ENCODE assay signal across 23 cellular contexts in genomic region chr2:21055451-21055850, GRCh38. TPM values are rescaled to one million over a fixed set of nuclear protein-coding genes. Genes with fewer than 3 reads are reported as not detected.
DNase-seq lines count a peak whose midpoint lies in the region; ATAC-seq, FAIRE-seq and TF ChIP-seq lines count a peak whose summit lies in the region.
"Had no signal": no experiment of that assay in that cellular context is flagged by ENCODE, and none has a peak within 500 bp of the region (broad histone marks: within the 10 kb centered on the region; RNA-seq: fewer than 3 reads in every experiment).

No MANE protein-coding gene starts in this region.

- no peaks in the 10 kb centered on the region for H3K36me3 Mint-ChIP-seq in endodermal cell (ENCODE audit: low read depth)
- no peaks in the 10 kb centered on the region for H3K36me3 Mint-ChIP-seq in CD4-positive, alpha-beta memory T cell
- H3K36me3 Mint-ChIP-seq: CD14-positive monocyte; CD8-positive, alpha-beta T cell; IgD-negative memory B cell had no signal

- no peak for TF ChIP-seq POLR2A in HepG2 (IDR thresholded peaks at IDR 0.05; ENCODE audit: insufficient read depth in 1 of 2, low read depth in 2 of 2, low read length in 2 of 2)
- TF ChIP-seq POLR2A in right lobe of liver (IDR thresholded peaks at IDR 0.05), result no peak

- no peak for FAIRE-seq in HepG2 (lab: Jason Lieb, UNC)
- FAIRE-seq: GM12878, H1 had no signal

- in situ Hi-C loops in HepG2 (cut with HindIII; ENCODE audit: extremely low pct_ligation_motif_present, low pct_unique_long_range_greater_than_20kb), result no loop called here

- H3K27me3 Mint-ChIP-seq in endodermal cell (ENCODE audit: insufficient read depth), result peaks cover 69% of the 10 kb centered on the region
- peaks cover 0 to 1% of the 10 kb centered on the region in 2 donors for H3K27me3 Mint-ChIP-seq in CD4-positive, alpha-beta memory T cell

- peak overlapping the region; percentile 19 for H3K4me3 Mint-ChIP-seq in endodermal cell
- H3K4me3 Mint-ChIP-seq in CD4-positive, alpha-beta memory T cell, result no peak overlapping the region
- H3K4me3 Mint-ChIP-seq: CD14-positive monocyte; CD8-positive, alpha-beta T cell; H9; IgD-negative memory B cell had no signal

- no peaks in the 10 kb centered on the region for H4K20me1 ChIP-seq in HepG2 (ENCODE audit: insufficient read depth, low read length)
- H4K20me1 ChIP-seq: BLaER1 had no signal

- no peaks in the 10 kb centered on the region for H3K36me3 ChIP-seq in HepG2 (replicated peaks in 1 of 2; ENCODE audit: control insufficient read depth in 1 of 2, insufficient read depth in 2 of 2, low read length in 2 of 2)
- H3K36me3 ChIP-seq in right lobe of liver, result no peaks in the 10 kb centered on the region
- no peaks in the 10 kb centered on the region for H3K36me3 ChIP-seq in endodermal cell (ENCODE audit: control insufficient read depth, insufficient read depth, low read length)
- H3K36me3 ChIP-seq in CD4-positive, alpha-beta memory T cell (ENCODE audit: insufficient read depth, low read length), result no peaks in the 10 kb centered on the region
- H3K36me3 ChIP-seq: BLaER1 had no signal

- TF ChIP-seq EP300 in HepG2 (IDR thresholded peaks at IDR 0.05; ENCODE audit: low read depth in 2 of 2, low read length in 2 of 2), result peak in 1 of 2 experiments; percentile 73; a peak in 1 of 4 replicates
- TF ChIP-seq EP300 in HepG2 (CRISPR knock-in tag; IDR thresholded peaks at IDR 0.05; ENCODE audit: borderline replicate concordance), result no peak

- DNase-seq in HepG2 (ENCODE audit: low spot score), result no peak
- DNase-seq in right lobe of liver, result no peak
- peak; percentile 99 for DNase-seq in NCI-H82 treated with DMSO at 0.1 percent for 48 hours (lab: John Stamatoyannopoulos, UW; ENCODE audit: unreplicated experiment)
- DNase-seq in endodermal cell, result no peak
- DNase-seq in CD4-positive, alpha-beta memory T cell, result no peak
- DNase-seq: 8988T; Calu3; CD8-positive, alpha-beta T cell; DMS 273 treated with DMSO at 0.1 percent for 48 hours; DMS53; DND-41; EL; H9 had no signal

- H3K9me3 ChIP-seq in HepG2 (ENCODE audit: low read length) (no peaks in the 10 kb centered on the region; the same call in 1 of the 2 replicates), right lobe of liver (no peaks in the 10 kb centered on the region), endodermal cell (ENCODE audit: control insufficient read depth, low read length) (peaks cover 4% of the 10 kb centered on the region)
- H3K9me3 ChIP-seq in CD4-positive, alpha-beta memory T cell (ENCODE audit: control insufficient read depth in 1 of 2, low read length in 2 of 2), result no peaks in the 10 kb centered on the region
- H3K9me3 ChIP-seq: BLaER1 had no signal

- no TSS peak for BruUV-seq in HepG2 (replicated peaks; lab: Mats Ljungman, UMichigan)

- WGBS in HepG2 (ENCODE audit: low lambda C conversion rate), result 16% methylated on average over 3 of the region's 3 CpGs
- 80% methylated on average over 3 of the region's 3 CpGs for WGBS in right lobe of liver (ENCODE audit: insufficient coverage, low coverage, low lambda C conversion rate, missing lambda C conversion rate)
- 46 to 55% methylated on average over 3 of the region's 3 CpGs for WGBS in endodermal cell (ENCODE audit: insufficient coverage in 1 of 2, insufficient read length in 1 of 2), 2 experiments

- peaks cover 78% of the 10 kb centered on the region for H3K4me1 ChIP-seq in HepG2 (ENCODE audit: insufficient read depth, low read length)
- H3K4me1 ChIP-seq in right lobe of liver, result peaks cover 0 to 9% (median 3%) of the 10 kb centered on the region in 4 donors
- peaks cover 6% of the 10 kb centered on the region for H3K4me1 ChIP-seq in endodermal cell (ENCODE audit: control insufficient read depth, insufficient read depth, low read length)
- H3K4me1 ChIP-seq in CD4-positive, alpha-beta memory T cell (ENCODE audit: insufficient read depth, low read length), result no peaks in the 10 kb centered on the region
- H3K4me1 ChIP-seq: BLaER1 had no signal

- H3K4me2 ChIP-seq in HepG2 (ENCODE audit: low read depth, low read length), result peak overlapping the region; percentile 83
- H3K4me2 ChIP-seq: BLaER1 had no signal

- TF ChIP-seq RAD21 in HepG2 (CRISPR knock-in tag; IDR thresholded peaks at IDR 0.05), result no peak

- peak overlapping the region; percentile 32 for H2AFZ ChIP-seq in HepG2 (ENCODE audit: low read length)

- peaks cover 29% of the 10 kb centered on the region for H3K4me1 Mint-ChIP-seq in endodermal cell
- no peaks in the 10 kb centered on the region for H3K4me1 Mint-ChIP-seq in CD4-positive, alpha-beta memory T cell
- H3K4me1 Mint-ChIP-seq: CD14-positive monocyte, IgD-negative memory B cell had no signal

- intact Hi-C loops in HepG2 (cut with micrococcal nuclease; ENCODE audit: unreplicated experiment) (no loop called here), right lobe of liver (cut with DNase I) (no loop called here)
- intact Hi-C loops in CD4-positive, alpha-beta memory T cell (cut with micrococcal nuclease), result no loop called here

- POLR2A ChIA-PET in HepG2 (lab: Yijun Ruan, JAX), result interaction anchor here (0.5 to 10.1 kb wide), 13 partner anchors 8 to 613 kb away, joined by 3 to 317 read pairs (median 4); partner anchors contain the start of gene APOB
- POLR2A ChIA-PET in CD4-positive, alpha-beta memory T cell (lab: Charles Lee; ENCODE audit: partially characterized antibody), result no interaction called here

- ATAC-seq in HepG2, result peak; percentile 37
- ATAC-seq in right lobe of liver, result no peak
- no peak for ATAC-seq in HG02588 (IDR thresholded peaks at IDR 0.05; ENCODE audit: unreplicated experiment)
- ATAC-seq in GM21529 (IDR thresholded peaks at IDR 0.05; ENCODE audit: unreplicated experiment), result no peak
- ATAC-seq: CD8-positive, alpha-beta T cell; GM12878 had no signal

- no peak for TF ChIP-seq CTCF in HepG2 (CRISPR knock-in tag; IDR thresholded peaks at IDR 0.05)
- TF ChIP-seq CTCF in right lobe of liver (IDR thresholded peaks at IDR 0.05), result no peak
- TF ChIP-seq CTCF in endodermal cell (conservative IDR thresholded peaks at IDR 0.05), result no peak

- H3K9ac ChIP-seq in HepG2 (ENCODE audit: insufficient read depth, low read depth, low read length) (peak overlapping the region; percentile 58; the same call in 1 of the 2 replicates), endodermal cell (ENCODE audit: extremely low read depth, low read length, poor library complexity, severe bottlenecking) (no peak overlapping the region)
- H3K9ac ChIP-seq: BLaER1 had no signal

- H3K4me3 ChIP-seq in HepG2 (replicated peaks in 1 of 3; ENCODE audit: insufficient read depth in 1 of 3, low read depth in 2 of 3, low read length in 3 of 3) (peak overlapping the region in 2 of 3 experiments; percentile 9 to 44; a peak in 2 of 6 replicates), right lobe of liver (no peak overlapping the region), endodermal cell (ENCODE audit: low read length) (peak overlapping the region; percentile 59)
- H3K4me3 ChIP-seq in CD4-positive, alpha-beta memory T cell (ENCODE audit: low read length in 2 of 2), result no peak overlapping the region
- H3K4me3 ChIP-seq: BLaER1, GM12878 had no signal

- peak overlapping the region; percentile 65 for H3K27ac Mint-ChIP-seq in endodermal cell
- no peak overlapping the region for H3K27ac Mint-ChIP-seq in CD4-positive, alpha-beta memory T cell
- H3K27ac Mint-ChIP-seq: CD14-positive monocyte; CD8-positive, alpha-beta T cell; IgD-negative memory B cell had no signal

- no peaks in the 10 kb centered on the region for H3K9me3 Mint-ChIP-seq in endodermal cell
- H3K9me3 Mint-ChIP-seq in CD4-positive, alpha-beta memory T cell, result peaks cover 0 to 6% (median 0%) of the 10 kb centered on the region in 8 donors
- H3K9me3 Mint-ChIP-seq: CD8-positive, alpha-beta T cell; H9; IgD-negative memory B cell had no signal

- CTCF ChIA-PET in HepG2 (lab: Yijun Ruan, JAX; ENCODE audit: low intra/inter-chr PET ratio, low total read pairs), result interaction anchor here (1.7 kb wide), 1 partner anchor 13 kb away, joined by 6 read pairs; no protein-coding TSS in a partner anchor
- CTCF ChIA-PET in CD4-positive, alpha-beta memory T cell (lab: Charles Lee; ENCODE audit: partially characterized antibody), result interaction anchor here (0.9 to 2.1 kb wide), 3 partner anchors 10 to 92 kb away, joined by 3 to 9 read pairs (median 4); no protein-coding TSS in a partner anchor

- H3K79me2 ChIP-seq in HepG2 (ENCODE audit: insufficient read depth, low read length), result no peaks in the 10 kb centered on the region

- no peaks in the 10 kb centered on the region for H3K27me3 ChIP-seq in HepG2 (ENCODE audit: control insufficient read depth in 1 of 2, insufficient read depth in 2 of 2, low read length in 2 of 2)
- no peaks in the 10 kb centered on the region for H3K27me3 ChIP-seq in right lobe of liver
- peaks cover 56% of the 10 kb centered on the region for H3K27me3 ChIP-seq in endodermal cell (ENCODE audit: control insufficient read depth, insufficient read depth, low read length, poor library complexity, severe bottlenecking)
- no peaks in the 10 kb centered on the region for H3K27me3 ChIP-seq in CD4-positive, alpha-beta memory T cell (ENCODE audit: insufficient read depth, low read length)
- H3K27me3 ChIP-seq: BLaER1 had no signal

- peak overlapping the region; percentile 79 for H3K27ac ChIP-seq in HepG2 (ENCODE audit: extremely low read length, insufficient read depth, low read length)
- H3K27ac ChIP-seq in right lobe of liver, result no peak overlapping the region
- no peak overlapping the region for H3K27ac ChIP-seq in endodermal cell (ENCODE audit: low read depth, low read length)
- H3K27ac ChIP-seq in CD4-positive, alpha-beta memory T cell (ENCODE audit: low read depth, low read length), result no peak overlapping the region
- H3K27ac ChIP-seq: BLaER1, HL-60 had no signal

RNA-seq across cellular contexts. Expression of gene APOB, which starts 11.6 kb away (rescaled TPM):
- total RNA-seq in HepG2 (2016; rRNA removed; fragmentation: Illumina TruSeq; extraction: Trizol) (2,017 and 2,515 TPM in 2 replicates), right lobe of liver (1,000 to 10,000 TPM; 2,615 to 3,271 (median 2,774) TPM), endodermal cell (10 to 100 TPM in 1 of 2 donors, 1 to 10 TPM in 1; 7.5 to 14.1 TPM)
- 102 and 113 TPM in 2 replicates for total RNA-seq in HepG2 (2016; cell fraction: cytosol; rRNA removed; fragmentation: Illumina TruSeq; extraction: Trizol; ENCODE audit: low read depth)
- total RNA-seq in HepG2 (2016; cell fraction: insoluble cytoplasmic fraction; rRNA removed; fragmentation: Illumina TruSeq; extraction: Trizol), result 1,811 and 2,334 TPM in 2 replicates
- 341 and 391 TPM in 2 replicates for total RNA-seq in HepG2 (2016; cell fraction: membrane; rRNA removed; fragmentation: Illumina TruSeq; extraction: Trizol)
- total RNA-seq in HepG2 (2016; cell fraction: nucleus; rRNA removed; fragmentation: Illumina TruSeq; extraction: Trizol), result 3,623 and 4,305 TPM in 2 replicates
- polyA plus RNA-seq in HepG2 (2011; rRNA removed), result 1,226 and 1,569 TPM in 2 replicates
- 779 and 1,118 TPM in 2 replicates for polyA plus RNA-seq in HepG2 (2011; cell fraction: cytosol; rRNA removed)
- 609 and 698 TPM in 2 replicates for polyA plus RNA-seq in HepG2 (2011; cell fraction: nucleus; rRNA removed)
- 1,387 and 2,007 TPM in 2 replicates for polyA plus RNA-seq in HepG2 (2012)
- 27.1 and 29.9 TPM in 2 replicates for polyA plus RNA-seq in HepG2 (2016; cell fraction: cytosol; fragmentation: Illumina TruSeq; extraction: Trizol; ENCODE audit: low read depth)
- 658 and 677 TPM in 2 replicates for polyA plus RNA-seq in HepG2 (2016; cell fraction: insoluble cytoplasmic fraction; fragmentation: Illumina TruSeq; extraction: Trizol; ENCODE audit: low read depth)
- polyA plus RNA-seq in HepG2 (2016; cell fraction: membrane; fragmentation: Illumina TruSeq; extraction: Trizol; ENCODE audit: low read depth), result 39.5 and 51.6 TPM in 2 replicates
- 1,507 and 1,591 TPM in 2 replicates for polyA plus RNA-seq in HepG2 (2016; cell fraction: nucleus; fragmentation: Illumina TruSeq; extraction: Trizol; ENCODE audit: insufficient read depth, low read depth)
- polyA minus RNA-seq in HepG2 (2011; rRNA and poly(A)+ RNA removed; ENCODE audit: low replicate concordance), result 3.3 and 5,189 TPM in 2 replicates
- polyA minus RNA-seq in HepG2 (2011; cell fraction: cytosol; rRNA and poly(A)+ RNA removed), result 4,783 and 5,517 TPM in 2 replicates
- polyA minus RNA-seq in HepG2 (2011; cell fraction: nucleus; rRNA and poly(A)+ RNA removed), result 3,357 and 4,547 TPM in 2 replicates
- polyA plus RNA-seq in endodermal cell (2013, experiment 1 of 2), result 1.5 TPM
- 1.2 TPM for polyA plus RNA-seq in endodermal cell (2013, experiment 2 of 2)
- total RNA-seq in CD4-positive, alpha-beta memory T cell, result not detected
- polyA plus RNA-seq in CD4-positive, alpha-beta memory T cell, result not detected
- total RNA-seq: A673; CD8-positive, alpha-beta T cell; G401 had no signal
- polyA plus RNA-seq: GM12878, IgD-negative memory B cell had no signal

Comparison
In these comparisons a context has a peak if more than half of its experiments do, and no peak if none do; other contexts are left out.
1. H3K4me3 ChIP-seq: peak in HepG2 (2 of 3) and endodermal cell (single experiment); none in right lobe of liver (0 of 3) and CD4-positive, alpha-beta memory T cell (0 of 2).
2. RNA of gene APOB, which starts 11.6 kb away (total RNA-seq): 2,615 to 3,271 TPM in right lobe of liver and 102 to 4,305 TPM in HepG2; 7.5 to 14.1 TPM in endodermal cell and not detected in CD4-positive, alpha-beta memory T cell; every median in the first group is over 4 times any median in the second.